18 cellular contexts compared by ENCODE assay signal in genomic region chr9:16343249-16344237, GRCh38.
DNase-seq lines count a peak whose midpoint lies in the region; ATAC-seq, FAIRE-seq and TF ChIP-seq lines count a peak whose summit lies in the region.
"Had no signal": no experiment of that assay in that cellular context is flagged by ENCODE, and none has a peak within 500 bp of the region (broad histone marks: within the 10 kb centered on the region; RNA-seq: fewer than 3 reads in every experiment).

No MANE protein-coding gene starts in this region.

- no peak for TF ChIP-seq EP300 in A549 (IDR thresholded peaks at IDR 0.05)

- H2AFZ ChIP-seq in osteoblast (ENCODE audit: low read length): peak overlapping the region; percentile 64

- H3K79me2 ChIP-seq in osteoblast (ENCODE audit: insufficient read depth, low read length): no peaks in the 10 kb centered on the region

- no peaks in the 10 kb centered on the region for H3K9me3 ChIP-seq in A549
- no peaks in the 10 kb centered on the region for H3K9me3 ChIP-seq in RWPE2 (ENCODE audit: severe bottlenecking)
- no peaks in the 10 kb centered on the region for H3K9me3 ChIP-seq in osteoblast (ENCODE audit: low read depth, low read length)
- H3K9me3 ChIP-seq: thyroid gland had no signal

- TF ChIP-seq POLR2A in A549 (IDR thresholded peaks at IDR 0.05; ENCODE audit: low read length): no peak

- intact Hi-C loops in left cardiac atrium (cut with DNase I): no loop called here

- H3K4me2 ChIP-seq in A549: peak overlapping the region; percentile 42
- H3K4me2 ChIP-seq in osteoblast (ENCODE audit: insufficient read depth, low read length): peak overlapping the region; percentile 12

- H3K4me1 ChIP-seq in A549: peaks cover 33% of the 10 kb centered on the region
- H3K4me1 ChIP-seq in RWPE2 (ENCODE audit: insufficient read depth, poor library complexity, severe bottlenecking): peaks cover 16% of the 10 kb centered on the region
- peaks cover 20% of the 10 kb centered on the region for H3K4me1 ChIP-seq in osteoblast (ENCODE audit: insufficient read depth, low read length)

- H3K27me3 ChIP-seq in RWPE2 (ENCODE audit: insufficient read depth, poor library complexity, severe bottlenecking) (no peaks in the 10 kb centered on the region), osteoblast (ENCODE audit: insufficient read depth, low read length) (no peaks in the 10 kb centered on the region)
- H3K27me3 ChIP-seq: thyroid gland had no signal

- no peak for TF ChIP-seq CTCF in A549 (IDR thresholded peaks at IDR 0.05)
- no peak for TF ChIP-seq CTCF in RWPE2 (IDR thresholded peaks at IDR 0.05; ENCODE audit: poor library complexity, severe bottlenecking)
- no peak for TF ChIP-seq CTCF in osteoblast (IDR thresholded peaks at IDR 0.05; ENCODE audit: extremely low read depth, low read depth, low read length)

- CTCF ChIA-PET in A549 (lab: Yijun Ruan, JAX): interaction anchor here (1.0 to 1.9 kb wide), 4 partner anchors 10 to 151 kb away, joined by 3 to 6 read pairs (median 4); no protein-coding TSS in a partner anchor

- ATAC-seq in A549 (peak; percentile 4 to 38; a peak in 3 of 6 replicates), RWPE2 (ENCODE audit: low read depth) (peak; percentile 62), left cardiac atrium (peak; percentile 44 to 54), GM21619 (IDR thresholded peaks at IDR 0.05; ENCODE audit: unreplicated experiment) (no peak), HG03342 (IDR thresholded peaks at IDR 0.05; ENCODE audit: unreplicated experiment) (no peak), GM18517 (IDR thresholded peaks at IDR 0.05; ENCODE audit: unreplicated experiment) (no peak)
- ATAC-seq: activated naive CD4-positive, alpha-beta T cell treated with anti-CD3 and anti-CD28 coated beads, Interleukin-2, amount 50 U/mL, for 72 hours had no signal

- H3K27ac ChIP-seq in A549 (peak overlapping the region; percentile 74 to 96), RWPE2 (ENCODE audit: poor library complexity, severe bottlenecking) (peak overlapping the region; percentile 53), osteoblast (ENCODE audit: low read depth, low read length) (peak overlapping the region; percentile 86)

- no peak for FAIRE-seq in A549 (lab: Jason Lieb, UNC)
- FAIRE-seq: islet of Langerhans had no signal

- TF ChIP-seq RAD21 in A549 (conservative IDR thresholded peaks at IDR 0.05 in 1 of 2, IDR thresholded peaks at IDR 0.05 in 1 of 2): no peak

- H3K4me3 ChIP-seq in A549 (no peak overlapping the region), RWPE2 (ENCODE audit: severe bottlenecking) (no peak overlapping the region), osteoblast (ENCODE audit: insufficient read depth, low read length) (no peak overlapping the region)
- H3K4me3 ChIP-seq: thyroid gland had no signal

- no peaks in the 10 kb centered on the region for H4K20me1 ChIP-seq in osteoblast (ENCODE audit: insufficient read depth, low read length)

- WGBS in A549 (ENCODE audit: missing lambda C conversion rate): 85% methylated on average over 12 of the region's 12 CpGs

- peak in 1 of 2 experiments; percentile 37 for DNase-seq in A549 (ENCODE audit: low read depth in 1 of 2, low spot score in 1 of 2)
- DNase-seq in RWPE2 (ENCODE audit: low spot score): no peak
- no peak for DNase-seq in left cardiac atrium
- DNase-seq in osteoblast (ENCODE audit: insufficient read length, low spot score, missing footprints): no peak
- DNase-seq in NCI-H2171 treated with DMSO at 0.1 percent for 48 hours (lab: John Stamatoyannopoulos, UW): no peak
- DNase-seq: activated CD4-positive, alpha-beta T cell treated with anti-CD3 and anti-CD28 coated beads, Interleukin-2, amount 10 ng/mL, durations not matched to agents 7 days and 5 days; activated T-cell treated with anti-CD3 and anti-CD28 coated beads, Interleukin-2, amount 50 U/mL, for 1 hour; GF-D8; glutamatergic neuron; NCI-H2081 treated with DMSO at 0.1 percent for 48 hours; NCI-H774; stimulated activated CD4-positive, alpha-beta T cell treated with anti-CD3 and anti-CD28 coated beads, Interleukin-1b, Interleukin-23, amount 100 ng/mL, for 48 hours; thyroid gland had no signal

- POLR2A ChIA-PET in A549 (lab: Yijun Ruan, JAX): interaction anchor here (0.7 to 1.4 kb wide), 2 partner anchors 7 to 25 kb away, joined by 4 to 6 read pairs; no protein-coding TSS in a partner anchor

- H3K36me3 ChIP-seq in RWPE2 (ENCODE audit: low read depth) (no peaks in the 10 kb centered on the region), osteoblast (ENCODE audit: insufficient read depth, low read length) (no peaks in the 10 kb centered on the region)
- H3K36me3 ChIP-seq: thyroid gland had no signal

TF ChIP-seq in A549, 52 proteins besides CTCF, POLR2A, EP300 and RAD21:
- no peak for TF ChIP-seq CHD4 (IDR thresholded peaks at IDR 0.05; ENCODE audit: borderline replicate concordance)
- TF ChIP-seq CEBPB (IDR thresholded peaks at IDR 0.05): 0 out of 4 replicates have a peak, but pooled peaks of 1 of the 2 experiments have one; percentile 5

Comparison
In these comparisons a context has a peak if more than half of its experiments do, and no peak if none do; other contexts are left out.
1. ATAC-seq: peak in A549 (2 of 2), RWPE2 (single experiment) and left cardiac atrium (2 of 2); none in GM21619 (single experiment), HG03342 (single experiment) and GM18517 (single experiment).
2. Peak in every context shown above with its lines, with median percentiles within 50 percentile points of each other: H3K27ac ChIP-seq.